In the genomic region with DNA sequence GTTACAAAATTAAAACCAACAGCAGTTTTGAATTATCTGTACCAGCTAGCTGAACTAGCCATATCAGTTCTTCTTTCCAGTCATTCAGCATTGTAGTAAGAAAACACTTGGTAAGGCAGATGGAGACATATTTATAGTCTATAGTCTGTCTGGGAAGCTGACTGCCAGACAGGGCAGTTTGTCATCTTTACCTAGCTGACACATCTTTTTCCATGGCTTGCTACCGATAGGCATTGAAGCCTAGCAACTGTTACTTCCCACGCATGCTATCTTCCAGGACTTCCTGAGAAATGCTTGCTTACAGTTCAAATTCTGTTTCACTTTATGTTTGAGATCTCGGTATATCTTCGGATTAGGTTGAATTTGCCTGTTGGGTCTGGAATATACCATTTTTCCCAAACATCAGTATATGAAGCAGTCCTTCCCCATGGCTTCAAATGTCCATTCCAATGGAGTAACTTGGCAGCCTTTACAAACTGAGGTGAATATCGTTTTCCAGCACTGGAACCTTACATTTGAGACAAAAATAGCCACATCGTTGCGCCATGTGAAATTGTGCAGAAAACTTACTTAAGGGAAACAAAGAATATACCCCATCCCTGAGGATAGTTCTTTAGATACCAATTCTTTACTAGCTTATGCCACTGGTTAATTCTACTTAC, we compare ENCODE assay signal across 1 cellular context.
TF ChIP-seq lines count a peak whose summit lies in the region.

No MANE protein-coding gene starts in this region.

TF ChIP-seq in endothelial cell of umbilical vein, 7 proteins besides CTCF, POLR2A, EP300 and RAD21:
- TF ChIP-seq JUN (IDR thresholded peaks at IDR 0.05; ENCODE audit: borderline replicate concordance, insufficient read depth, insufficient read length, low read depth) (no peak), EZH2 (IDR thresholded peaks at IDR 0.05; ENCODE audit: borderline replicate concordance, low read depth, low read length, severe bottlenecking) (no peak), POLR2AphosphoS5 (IDR thresholded peaks at IDR 0.05; ENCODE audit: insufficient read depth, low read depth, low read length) (no peak), GATA2 (IDR thresholded peaks at IDR 0.05; ENCODE audit: insufficient read depth, insufficient read length, low read depth, low read length) (no peak), FOS (IDR thresholded peaks at IDR 0.05; ENCODE audit: borderline replicate concordance, insufficient read depth, low read length) (no peak), MYC (IDR thresholded peaks at IDR 0.05; ENCODE audit: low read depth, low read length) (no peak)
- TF ChIP-seq, protein P1, sequence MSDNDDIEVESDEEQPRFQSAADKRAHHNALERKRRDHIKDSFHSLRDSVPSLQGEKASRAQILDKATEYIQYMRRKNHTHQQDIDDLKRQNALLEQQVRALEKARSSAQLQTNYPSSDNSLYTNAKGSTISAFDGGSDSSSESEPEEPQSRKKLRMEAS (IDR thresholded peaks at IDR 0.05; ENCODE audit: insufficient read depth, insufficient read length), result no peak
TF ChIP-seq in endothelial cell of umbilical vein: peak in this region for 0.
